23 cellular contexts compared by ENCODE assay signal in the genomic region with DNA sequence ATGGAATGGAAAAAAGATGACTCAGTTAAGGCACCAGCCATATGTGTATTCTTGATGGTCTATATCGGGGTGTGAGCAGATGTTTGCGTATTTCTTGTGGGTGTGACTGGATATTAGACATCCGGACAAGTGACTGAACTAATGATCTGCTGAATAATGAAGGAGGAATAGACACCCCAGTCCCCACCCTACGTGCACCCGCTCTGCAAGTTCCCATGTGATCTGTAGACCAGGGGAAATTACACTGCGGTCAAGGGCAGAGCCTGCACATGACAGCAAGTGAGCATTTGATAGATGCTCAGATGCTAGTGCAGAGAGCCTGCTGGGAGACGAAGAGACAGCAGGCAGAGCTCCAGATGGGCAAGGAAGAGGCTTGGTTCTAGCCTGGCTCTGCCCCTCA. TPM values are rescaled to one million over a fixed set of nuclear protein-coding genes. Genes with fewer than 3 reads are reported as not detected.
A peak's percentile ranks its signal among the peaks of the same experiment; 100 is the strongest.
DNase-seq lines count a peak whose midpoint lies in the region; ATAC-seq, FAIRE-seq and TF ChIP-seq lines count a peak whose summit lies in the region.
"Had no signal": no experiment of that assay in that cellular context is flagged by ENCODE, and none has a peak within 500 bp of the region (broad histone marks: within the 10 kb centered on the region; RNA-seq: fewer than 3 reads in every experiment).

No MANE protein-coding gene starts in this region.

- no peak overlapping the region for H3K9ac ChIP-seq in GM12878 (ENCODE audit: control insufficient read depth, insufficient read depth, low read length)
- no peak overlapping the region for H3K9ac ChIP-seq in trophoblast cell (ENCODE audit: low read length)
- H3K9ac ChIP-seq: BLaER1 had no signal

- no peaks in the 10 kb centered on the region for H3K79me1 ChIP-seq in trophoblast cell (ENCODE audit: low read length)

- no peak for ATAC-seq in GM12878
- no peak for ATAC-seq in upper lobe of right lung
- ATAC-seq in HG03108 (IDR thresholded peaks at IDR 0.05; ENCODE audit: unreplicated experiment): no peak
- ATAC-seq: HCT116 had no signal

- H2AFZ ChIP-seq in GM12878 (ENCODE audit: control insufficient read depth, low read depth, low read length) (no peak overlapping the region), trophoblast cell (ENCODE audit: insufficient read depth, low read length, poor library complexity) (no peak overlapping the region)

- no peaks in the 10 kb centered on the region for H3K79me2 ChIP-seq in GM12878 (ENCODE audit: control insufficient read depth, insufficient read depth, low read length)
- H3K79me2 ChIP-seq in trophoblast cell (ENCODE audit: control insufficient read depth, insufficient read depth, low read length, poor library complexity): no peaks in the 10 kb centered on the region

- intact Hi-C loops in GM12878 (cut with micrococcal nuclease; ENCODE audit: unreplicated experiment) (no loop called here), upper lobe of right lung (cut with DNase I) (no loop called here), sigmoid colon (cut with DNase I) (no loop called here), Calu3 (cut with micrococcal nuclease; ENCODE audit: unreplicated experiment) (no loop called here)

- H3K4me3 Mint-ChIP-seq in Calu3 (ENCODE audit: low read depth, unreplicated experiment): no peak overlapping the region
- H3K4me3 Mint-ChIP-seq: CD14-positive monocyte; CD8-positive, alpha-beta memory T cell; HFFc6 had no signal

- H3K4me2 ChIP-seq in GM12878 (ENCODE audit: control insufficient read depth, insufficient read depth): no peak overlapping the region
- no peak overlapping the region for H3K4me2 ChIP-seq in trophoblast cell (ENCODE audit: low read length)
- H3K4me2 ChIP-seq: BLaER1 had no signal

- no peak overlapping the region for H4K91ac ChIP-seq in trophoblast cell (ENCODE audit: low read depth, low read length)

- H3K18ac ChIP-seq in trophoblast cell (ENCODE audit: low read length): no peak overlapping the region

- H2BK5ac ChIP-seq in trophoblast cell (ENCODE audit: low read depth, low read length, poor library complexity): no peak overlapping the region

- SMC1A ChIA-PET in GM12878 (lab: Charles Lee; ENCODE audit: uncharacterized antibody, unreplicated experiment): interaction anchor here (0.5 to 7.4 kb wide), 3 partner anchors 8 to 23 kb away, joined by 3 to 44 read pairs (median 34); no protein-coding TSS in a partner anchor

- no peak overlapping the region for H2AK5ac ChIP-seq in trophoblast cell (ENCODE audit: low read length)

- no peak overlapping the region for H3K4me3 ChIP-seq in GM12878
- H3K4me3 ChIP-seq in trophoblast cell (ENCODE audit: low read depth, low read length): peak overlapping the region; percentile 15
- no peak overlapping the region for H3K4me3 ChIP-seq in upper lobe of right lung
- no peak overlapping the region for H3K4me3 ChIP-seq in sigmoid colon
- H3K4me3 ChIP-seq: BLaER1 had no signal

- no peak overlapping the region for H3K27ac Mint-ChIP-seq in Calu3 (ENCODE audit: unreplicated experiment)
- H3K27ac Mint-ChIP-seq: CD14-positive monocyte; CD8-positive, alpha-beta memory T cell; HFFc6 had no signal

- POLR2A ChIA-PET in GM12878 (lab: Charles Lee): interaction anchor here (1.2 kb wide), 1 partner anchor 13 kb away, joined by 3 read pairs; no protein-coding TSS in a partner anchor

- TF ChIP-seq RAD21 in GM12878 (IDR thresholded peaks at IDR 0.05; ENCODE audit: insufficient read depth, low read depth, low read length): no peak

- H3K14ac ChIP-seq in trophoblast cell (ENCODE audit: low read length): no peak overlapping the region

- TF ChIP-seq POLR2A in GM12878 (IDR thresholded peaks at IDR 0.05; ENCODE audit: low read depth, low read length) (no peak), sigmoid colon (IDR thresholded peaks at IDR 0.05) (no peak)

- H3K9me3 Mint-ChIP-seq in Calu3 (ENCODE audit: low read depth, unreplicated experiment): no peaks in the 10 kb centered on the region

- H3K4ac ChIP-seq in trophoblast cell (ENCODE audit: low read depth, low read length): no peak overlapping the region

- H3K27me3 Mint-ChIP-seq in Calu3 (ENCODE audit: unreplicated experiment): peaks cover 11% of the 10 kb centered on the region

- 0 out of 4 replicates have a peak, but pooled peaks cover 0 to 1% of the 10 kb centered on the region in 2 experiments for H3K27me3 ChIP-seq in GM12878 (replicated peaks in 1 of 2; ENCODE audit: control insufficient read depth in 2 of 2, insufficient read depth in 2 of 2, low read length in 1 of 2)
- no peaks in the 10 kb centered on the region for H3K27me3 ChIP-seq in trophoblast cell (ENCODE audit: insufficient read depth, low read length)
- H3K27me3 ChIP-seq in upper lobe of right lung: no peaks in the 10 kb centered on the region
- H3K27me3 ChIP-seq in sigmoid colon: no peaks in the 10 kb centered on the region
- H3K27me3 ChIP-seq: BLaER1 had no signal

- 80% methylated on average over 7 of the region's 7 CpGs for WGBS in GM12878 (ENCODE audit: insufficient coverage, insufficient replicate concordance, low lambda C conversion rate, missing lambda C conversion rate)
- no CpG with 5 or more reads among the region's 7 CpGs for WGBS in trophoblast cell (ENCODE audit: extremely low coverage, insufficient coverage, insufficient read length)
- WGBS in sigmoid colon, 2 donors: 82 to 91% methylated on average over 7 of the region's 7 CpGs

- no peak overlapping the region for H2BK120ac ChIP-seq in trophoblast cell (ENCODE audit: insufficient read depth, low read length, poor library complexity)

- no peaks in the 10 kb centered on the region for H4K20me1 ChIP-seq in GM12878 (ENCODE audit: control insufficient read depth, insufficient read depth)
- H4K20me1 ChIP-seq: BLaER1 had no signal

- H2BK12ac ChIP-seq in trophoblast cell (ENCODE audit: low read length): no peak overlapping the region

- in situ Hi-C loops in GM12878 (cut with MboI): no loop called here

- BruUV-seq in GM12878 (replicated peaks; lab: Mats Ljungman, UMichigan) (no TSS peak), Calu3 (replicated peaks; lab: Mats Ljungman, UMichigan) (no TSS peak)

- CTCF ChIA-PET in GM12878 (lab: Yijun Ruan, JAX): no interaction called here
- CTCF ChIA-PET in Calu3 (lab: Charles Lee): no interaction called here

- TF ChIP-seq EP300 in GM12878 (IDR thresholded peaks at IDR 0.05; ENCODE audit: borderline replicate concordance in 1 of 2, control insufficient read depth in 1 of 2, low read depth in 2 of 2, low read length in 2 of 2): no peak
- no peak for TF ChIP-seq EP300 in sigmoid colon (IDR thresholded peaks at IDR 0.05)

- H3K4me1 ChIP-seq in GM12878 (ENCODE audit: control insufficient read depth, insufficient read depth, low read length) (peaks cover 16% of the 10 kb centered on the region), trophoblast cell (ENCODE audit: control insufficient read depth in 1 of 2, insufficient read depth in 2 of 2, low read length in 2 of 2) (no peaks in the 10 kb centered on the region), upper lobe of right lung (peaks cover 1% of the 10 kb centered on the region), sigmoid colon (peaks cover 0 to 12% (median 7%) of the 10 kb centered on the region in 4 donors)

- H4K12ac ChIP-seq in trophoblast cell (ENCODE audit: low read depth, low read length): no peak overlapping the region

- RAD21 ChIA-PET in GM12878 (lab: Charles Lee; ENCODE audit: unreplicated experiment): interaction anchor here (1.0 kb wide), 1 partner anchor 18 kb away, joined by 3 read pairs; no protein-coding TSS in a partner anchor

- H3K27ac ChIP-seq in 22Rv1 (peak overlapping the region; percentile 51), GM12878 (ENCODE audit: control insufficient read depth, insufficient read depth) (no peak overlapping the region), trophoblast cell (ENCODE audit: low read depth, low read length) (no peak overlapping the region), upper lobe of right lung (no peak overlapping the region), sigmoid colon (no peak overlapping the region)
- H3K27ac ChIP-seq: BLaER1 had no signal

- no peaks in the 10 kb centered on the region for H3K36me3 Mint-ChIP-seq in Calu3 (ENCODE audit: insufficient read depth, unreplicated experiment)
- H3K36me3 Mint-ChIP-seq: CD14-positive monocyte had no signal

- H3K4me1 Mint-ChIP-seq in Calu3 (ENCODE audit: low read depth, unreplicated experiment): no peaks in the 10 kb centered on the region
- H3K4me1 Mint-ChIP-seq: CD14-positive monocyte had no signal

- H3K9me3 ChIP-seq in GM12878 (replicated peaks; ENCODE audit: control insufficient read depth, insufficient read depth, low read length) (peaks cover 12% of the 10 kb centered on the region), trophoblast cell (ENCODE audit: insufficient read depth, low read depth, low read length) (peaks cover 14% of the 10 kb centered on the region), upper lobe of right lung (no peaks in the 10 kb centered on the region), sigmoid colon (peaks cover 0 to 7% (median 1%) of the 10 kb centered on the region in 4 donors)

- FAIRE-seq in GM12878 (lab: Jason Lieb, UNC): no peak
- FAIRE-seq: D721Med had no signal

- TF ChIP-seq CTCF in 22Rv1 (IDR thresholded peaks at IDR 0.05): no peak
- TF ChIP-seq CTCF in GM12878 (IDR thresholded peaks at IDR 0.05 in 2 of 3, conservative IDR thresholded peaks at IDR 0.05 in 1 of 3; ENCODE audit: control insufficient read depth in 2 of 3, extremely low read depth in 1 of 3, insufficient read depth in 1 of 3, low read depth in 3 of 3, low read length in 3 of 3): no peak
- TF ChIP-seq CTCF in upper lobe of right lung (IDR thresholded peaks at IDR 0.05): no peak
- TF ChIP-seq CTCF in sigmoid colon (IDR thresholded peaks at IDR 0.05): no peak
- TF ChIP-seq CTCF in Calu3 (IDR thresholded peaks at IDR 0.05; ENCODE audit: unreplicated experiment): no peak

- H4K8ac ChIP-seq in trophoblast cell (ENCODE audit: low read depth, low read length): no peak overlapping the region

- H3K36me3 ChIP-seq in GM12878 (ENCODE audit: control insufficient read depth in 2 of 2, insufficient read depth in 2 of 2, low read length in 1 of 2) (no peaks in the 10 kb centered on the region), trophoblast cell (ENCODE audit: control insufficient read depth in 1 of 2, insufficient read depth in 2 of 2, low read length in 2 of 2) (peaks cover 0 to 2% of the 10 kb centered on the region in 2 experiments), upper lobe of right lung (peaks cover 49% of the 10 kb centered on the region), sigmoid colon (no peaks in the 10 kb centered on the region)
- H3K36me3 ChIP-seq: BLaER1 had no signal

- DNase-seq in GM12878 (ENCODE audit: low read depth, low spot score) (no peak), trophoblast cell (no peak), upper lobe of right lung (peak; percentile 5), sigmoid colon (no peak), Calu3 (no peak)
- DNase-seq: 8988T; CD8-positive, alpha-beta memory T cell; COR-L47; GDM1; GOT3; H7; HFFc6; KG1 had no signal

- H3K23ac ChIP-seq in trophoblast cell (ENCODE audit: low read length): no peak overlapping the region

RNA-seq across cellular contexts. Expression of a gene that starts 12.4 kb away (rescaled TPM):
- not detected in 2 replicates for total RNA-seq in GM12878 (2013; cell fraction: nucleolus; rRNA removed)
- total RNA-seq in GM12878 (2014; rRNA removed): not detected in 2 replicates
- not detected in 2 replicates for total RNA-seq in GM12878 (2014; rRNA removed; fragmentation: Illumina TruSeq; extraction: Trizol)
- total RNA-seq in GM12878 (2021): not detected in 2 replicates
- not detected for polyA plus RNA-seq in GM12878 (2011; ENCODE audit: low read depth)
- polyA plus RNA-seq in GM12878 (2011; rRNA removed): not detected in 2 replicates
- polyA plus RNA-seq in GM12878 (2011; cell fraction: cytosol; rRNA removed): not detected in 2 replicates
- polyA plus RNA-seq in GM12878 (2011; cell fraction: nucleus; rRNA removed): not detected in 2 replicates
- polyA plus RNA-seq in GM12878 (2012): not detected in 2 replicates
- not detected in 2 replicates for polyA plus RNA-seq in GM12878 (2014; fragmentation: Illumina TruSeq; extraction: Trizol)
- not detected for polyA plus RNA-seq in GM12878 (2014; fragmentation: Nextera tagmentation; extraction: Ambion mirVana)
- polyA plus RNA-seq in GM12878 (2014; rRNA removed): not detected in 2 replicates
- not detected for polyA plus RNA-seq in GM12878 (2016; fragmentation: Nextera tagmentation; extraction: Ambion mirVana)
- polyA minus RNA-seq in GM12878 (2011; rRNA and poly(A)+ RNA removed): not detected in 2 replicates
- polyA minus RNA-seq in GM12878 (2011; cell fraction: cytosol; rRNA and poly(A)+ RNA removed): not detected in 2 replicates
- polyA minus RNA-seq in GM12878 (2011; cell fraction: nucleus; rRNA and poly(A)+ RNA removed): not detected in 2 replicates
- polyA plus RNA-seq in trophoblast cell (2013): not detected in 2 replicates
- not detected for total RNA-seq in upper lobe of right lung
- total RNA-seq in sigmoid colon: not detected
- not detected for polyA plus RNA-seq in sigmoid colon
- not detected in 2 replicates for total RNA-seq in Calu3 (2022)
- total RNA-seq: A673; CD8-positive, alpha-beta memory T cell; Daoy; H7; HFFc6; HT-29 had no signal
- polyA plus RNA-seq: AG04450; CD14-positive monocyte; CD8-positive, alpha-beta memory T cell had no signal

RNA-seq across cellular contexts. Expression of a gene that starts 36.6 kb away (rescaled TPM):
- 39.3 and 39.9 TPM in 2 replicates for total RNA-seq in GM12878 (2013; cell fraction: nucleolus; rRNA removed)
- 0.11 and 0.17 TPM in 2 replicates for total RNA-seq in GM12878 (2014; rRNA removed)
- total RNA-seq in GM12878 (2014; rRNA removed; fragmentation: Illumina TruSeq; extraction: Trizol): 0.09 and 0.23 TPM in 2 replicates
- 1.1 TPM in 2 replicates for total RNA-seq in GM12878 (2021)
- polyA plus RNA-seq in GM12878 (2011; ENCODE audit: low read depth): 0.77 TPM
- polyA plus RNA-seq in GM12878 (2011; rRNA removed): 0.42 and 1.2 TPM in 2 replicates
- polyA plus RNA-seq in GM12878 (2011; cell fraction: cytosol; rRNA removed): 0.70 and 0.79 TPM in 2 replicates
- 2.4 and 3.8 TPM in 2 replicates for polyA plus RNA-seq in GM12878 (2011; cell fraction: nucleus; rRNA removed)
- 1.1 and 1.6 TPM in 2 replicates for polyA plus RNA-seq in GM12878 (2012)
- 0.28 and 0.87 TPM in 2 replicates for polyA plus RNA-seq in GM12878 (2014; fragmentation: Illumina TruSeq; extraction: Trizol)
- polyA plus RNA-seq in GM12878 (2014; fragmentation: Nextera tagmentation; extraction: Ambion mirVana): under 1 TPM in 1 of 2 experiments, not detected in 1; 0.07 TPM
- polyA plus RNA-seq in GM12878 (2014; rRNA removed): 0.56 and 1.4 TPM in 2 replicates
- not detected for polyA plus RNA-seq in GM12878 (2016; fragmentation: Nextera tagmentation; extraction: Ambion mirVana)
- polyA minus RNA-seq in GM12878 (2011; rRNA and poly(A)+ RNA removed): 0.88 and 0.98 TPM in 2 replicates
- polyA minus RNA-seq in GM12878 (2011; cell fraction: cytosol; rRNA and poly(A)+ RNA removed): 0.52 and 1.6 TPM in 2 replicates
- polyA minus RNA-seq in GM12878 (2011; cell fraction: nucleus; rRNA and poly(A)+ RNA removed): 0.24 and 1.1 TPM in 2 replicates
- 15.7 and 16.1 TPM in 2 replicates for polyA plus RNA-seq in trophoblast cell (2013)
- total RNA-seq in upper lobe of right lung: 50.9 TPM
- 1 to 10 TPM in 1 of 4 donors, under 1 TPM in 3; 0.33 to 2.8 (median 0.45) TPM for total RNA-seq in sigmoid colon
- 10 to 100 TPM; 34.4 to 48.8 (median 38.4) TPM for polyA plus RNA-seq in sigmoid colon
- total RNA-seq in Calu3 (2022): 33.3 and 38.3 TPM in 2 replicates
- total RNA-seq: CD8-positive, alpha-beta memory T cell had no signal
- polyA plus RNA-seq: CD8-positive, alpha-beta memory T cell had no signal
